Comparison of ENCODE assay signal across 15 cellular contexts in genomic region chr3:130517541-130517940, GRCh38. TPM values are rescaled to one million over a fixed set of nuclear protein-coding genes. Genes with fewer than 3 reads are reported as not detected.
A peak's percentile ranks its signal among the peaks of the same experiment; 100 is the strongest.
DNase-seq lines count a peak whose midpoint lies in the region; ATAC-seq and TF ChIP-seq lines count a peak whose summit lies in the region.
"Had no signal": no experiment of that assay in that cellular context is flagged by ENCODE, and none has a peak within 500 bp of the region (broad histone marks: within the 10 kb centered on the region; RNA-seq: fewer than 3 reads in every experiment).

No MANE protein-coding gene starts in this region.

- WGBS in right cardiac atrium, result 8% methylated on average over 11 of the region's 11 CpGs

- H3K9ac ChIP-seq in ES-I3 (ENCODE audit: low read depth, low read length), result peak overlapping the region; percentile 70; the same call in 1 of the 2 replicates

- no peak overlapping the region for H3K27ac ChIP-seq in right cardiac atrium (ENCODE audit: low read length)
- H3K27ac ChIP-seq in osteoblast (ENCODE audit: low read depth, low read length), result no peak overlapping the region
- H3K27ac ChIP-seq: body of pancreas had no signal

- DNase-seq in astrocyte of the hippocampus (ENCODE audit: low read depth, low spot score) (peak; percentile 47), right cardiac atrium (peak; percentile 43 to 59 (median 51)), osteoblast (ENCODE audit: insufficient read length, low spot score, missing footprints) (peak; percentile 50), NCI-H2029 treated with DMSO at 0.1 percent for 48 hours (lab: John Stamatoyannopoulos, UW) (no peak), UCSD-AML1 (lab: John Stamatoyannopoulos, UW; ENCODE audit: unreplicated experiment) (no peak), cortex of kidney (lab: John Stamatoyannopoulos, UW) (no peak)
- no peak for DNase-seq in stimulated activated naive CD4-positive, alpha-beta T cell treated with Interleukin-2 at 50 U/mL for 16 hours (lab: John Stamatoyannopoulos, UW)
- DNase-seq: activated CD4-positive, alpha-beta T cell treated with anti-CD3 and anti-CD28 coated beads for 1 hour; AML-193; body of pancreas; erythroblast; Karpas-422; NCI-H1694 treated with DMSO at 0.1 percent for 48 hours; NK-92 treated with Interleukin-12 subunit alpha and Interleukin-12 subunit beta, amount 100 ng/mL, for 24 hours had no signal

- H3K4me3 ChIP-seq in right cardiac atrium (ENCODE audit: low read length), result peak overlapping the region; percentile 38
- no peak overlapping the region for H3K4me3 ChIP-seq in osteoblast (ENCODE audit: insufficient read depth, low read length)
- H3K4me3 ChIP-seq: body of pancreas had no signal

- peak; percentile 62 to 83 for ATAC-seq in right cardiac atrium
- ATAC-seq: body of pancreas had no signal

- H3K79me2 ChIP-seq in osteoblast (ENCODE audit: insufficient read depth, low read length), result no peaks in the 10 kb centered on the region

- no peaks in the 10 kb centered on the region for H3K4me1 ChIP-seq in ES-I3 (ENCODE audit: insufficient read depth, low read length)
- no peaks in the 10 kb centered on the region for H3K4me1 ChIP-seq in right cardiac atrium (ENCODE audit: control insufficient read depth, insufficient read depth, low read length)
- H3K4me1 ChIP-seq in osteoblast (ENCODE audit: insufficient read depth, low read length), result no peaks in the 10 kb centered on the region

- H3K27me3 ChIP-seq in right cardiac atrium (ENCODE audit: control insufficient read depth, insufficient read depth), result no peaks in the 10 kb centered on the region
- H3K27me3 ChIP-seq in osteoblast (ENCODE audit: insufficient read depth, low read length), result peaks cover 3% of the 10 kb centered on the region

- H4K20me1 ChIP-seq in osteoblast (ENCODE audit: insufficient read depth, low read length), result no peaks in the 10 kb centered on the region

- intact Hi-C loops in right cardiac atrium (cut with DNase I), result no loop called here

- H3K9me3 ChIP-seq in ES-I3 (ENCODE audit: control insufficient read depth, insufficient read depth, low read length), result no peaks in the 10 kb centered on the region
- H3K9me3 ChIP-seq in right cardiac atrium (ENCODE audit: control insufficient read depth, low read length), result no peaks in the 10 kb centered on the region
- no peaks in the 10 kb centered on the region for H3K9me3 ChIP-seq in osteoblast (ENCODE audit: low read depth, low read length)
- H3K9me3 ChIP-seq: body of pancreas had no signal

- H3K4me2 ChIP-seq in osteoblast (ENCODE audit: insufficient read depth, low read length), result no peak overlapping the region

- H2AFZ ChIP-seq in osteoblast (ENCODE audit: low read length), result no peak overlapping the region

- H3K36me3 ChIP-seq in ES-I3 (ENCODE audit: insufficient read depth, low read length) (no peaks in the 10 kb centered on the region), osteoblast (ENCODE audit: insufficient read depth, low read length) (no peaks in the 10 kb centered on the region)

- TF ChIP-seq CTCF in osteoblast (IDR thresholded peaks at IDR 0.05; ENCODE audit: extremely low read depth, low read depth, low read length), result no peak

RNA-seq across cellular contexts. Expression of gene COL6A6, which starts 0.6 kb away (rescaled TPM):
- total RNA-seq in right cardiac atrium (1 to 10 TPM; 3.4 to 5.7 (median 4.2) TPM), osteoblast (under 0.01 TPM in 2 replicates)
- polyA plus RNA-seq in right cardiac atrium, result 3.0 TPM
- total RNA-seq: body of pancreas had no signal

Comparison
In these comparisons a context has a peak if more than half of its experiments do, and no peak if none do; other contexts are left out.
1. DNase-seq: peak in astrocyte of the hippocampus (single experiment), right cardiac atrium (3 of 3) and osteoblast (single experiment); none in NCI-H2029 treated with DMSO at 0.1 percent for 48 hours (single experiment), UCSD-AML1 (single experiment), stimulated activated naive CD4-positive, alpha-beta T cell treated with Interleukin-2 at 50 U/mL for 16 hours (single experiment) and cortex of kidney (single experiment).